ENCODE assay signal across 8 cellular contexts in genomic region chr9:104951487-104951886, GRCh38.
"Had no signal": no experiment of that assay in that cellular context is flagged by ENCODE, and none has a peak within 500 bp of the region (broad histone marks: within the 10 kb centered on the region; RNA-seq: fewer than 3 reads in every experiment).

No MANE protein-coding gene starts in this region.

- H3K9me3 Mint-ChIP-seq: GM23338, H9, HFFc6 had no signal

- ATAC-seq: GM23338, HCT116 had no signal

- H3K4me3 Mint-ChIP-seq: GM23338, H9, HFFc6 had no signal

- H3K4me1 ChIP-seq: HAP-1 had no signal

- H3K4me3 ChIP-seq: GM23248, GM23338, HAP-1 had no signal

- H2AFZ ChIP-seq: GM23248, GM23338 had no signal

- H3K4me2 ChIP-seq: GM23338 had no signal

- H3K9ac ChIP-seq: GM23248 had no signal

- H3K36me3 ChIP-seq: HAP-1 had no signal

- H3K27ac ChIP-seq: GM23248 had no signal

- DNase-seq: GOT3, H7, H9, HFFc6 had no signal

- H3K27ac Mint-ChIP-seq: GM23338, H9, HFFc6 had no signal

- H3K9me3 ChIP-seq: HAP-1 had no signal
